In genomic region chr17:42832934-42833770, GRCh38 we compare ENCODE assay signal across 8 cellular contexts.
DNase-seq lines count a peak whose midpoint lies in the region; ATAC-seq lines count a peak whose summit lies in the region.

A gene with protein sequence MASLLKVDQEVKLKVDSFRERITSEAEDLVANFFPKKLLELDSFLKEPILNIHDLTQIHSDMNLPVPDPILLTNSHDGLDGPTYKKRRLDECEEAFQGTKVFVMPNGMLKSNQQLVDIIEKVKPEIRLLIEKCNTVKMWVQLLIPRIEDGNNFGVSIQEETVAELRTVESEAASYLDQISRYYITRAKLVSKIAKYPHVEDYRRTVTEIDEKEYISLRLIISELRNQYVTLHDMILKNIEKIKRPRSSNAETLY (plus strand): TSS chr17:42833397. CDS start chr17:42833632, 235 bp downstream.

- peak within 1 kb of the TSS; percentile 86 for H3K27ac ChIP-seq in cingulate gyrus (ENCODE audit: low read depth, low read length)
- peak within 1 kb of the TSS; percentile 71 for H3K27ac ChIP-seq in layer of hippocampus (ENCODE audit: low read depth, low read length)

- DNase-seq in Ammon's horn (ENCODE audit: low spot score) = peak; percentile 91
- peak; percentile 71 for DNase-seq in NCI-H510A treated with DMSO at 0.1 percent for 48 hours (lab: John Stamatoyannopoulos, UW)
- DNase-seq in activated CD4-positive, alpha-beta T cell treated with anti-CD3 and anti-CD28 coated beads for 4 hours = peak; percentile 87 to 89
- peak; percentile 80 to 84 for DNase-seq in stimulated activated CD4-positive, alpha-beta T cell treated with anti-CD3 and anti-CD28 coated beads, Interleukin-1b, Interleukin-23, amount 100 ng/mL, for 4 hours (ENCODE audit: low read depth in 2 of 2)

- H3K27me3 ChIP-seq in layer of hippocampus (ENCODE audit: control insufficient read depth, insufficient read depth, low read length) = no peaks in the 10 kb centered on the region

- ATAC-seq in GM19043 (IDR thresholded peaks at IDR 0.05; ENCODE audit: low read depth, unreplicated experiment) = peak; percentile 70
- peak; percentile 67 for ATAC-seq in HG03378 (IDR thresholded peaks at IDR 0.05; ENCODE audit: unreplicated experiment)

Comparison
In these comparisons a context has a peak if more than half of its experiments do, and no peak if none do; other contexts are left out.
1. Peak in every context shown above with its lines: DNase-seq, ATAC-seq and H3K27ac ChIP-seq.